15 cellular contexts compared by ENCODE assay signal in genomic region chr22:21948390-21948789, GRCh38. TPM values are rescaled to one million over a fixed set of nuclear protein-coding genes. Genes with fewer than 3 reads are reported as not detected.
DNase-seq lines count a peak whose midpoint lies in the region; ATAC-seq, FAIRE-seq and TF ChIP-seq lines count a peak whose summit lies in the region.
"Had no signal": no experiment of that assay in that cellular context is flagged by ENCODE, and none has a peak within 500 bp of the region (broad histone marks: within the 10 kb centered on the region; RNA-seq: fewer than 3 reads in every experiment).

No MANE protein-coding gene starts in this region.

- intact Hi-C loops in K562 (cut with micrococcal nuclease): no loop called here
- intact Hi-C loops in lower lobe of right lung (cut with DNase I): no loop called here

- H3K27ac ChIP-seq in HEK293 (ENCODE audit: extremely low read depth, low read depth, low read length) (no peak overlapping the region), K562 (ENCODE audit: extremely low read depth, low read depth, low read length) (peak overlapping the region; percentile 52; the same call in 2 of the 3 replicates), lower lobe of right lung (peak overlapping the region; percentile 94), temporal lobe (ENCODE audit: low read depth, low read length) (peak overlapping the region; percentile 61)

- DNase-seq in K562 (ENCODE audit: extremely low read depth in 1 of 4, low spot score in 3 of 4) (peak in 2 of 4 experiments; percentile 66 to 68), lower lobe of right lung (no peak), NCI-H2107 (lab: John Stamatoyannopoulos, UW) (no peak)
- DNase-seq in stimulated activated CD4-positive, alpha-beta T cell treated with anti-CD3 and anti-CD28 coated beads, Interleukin-1b, Interleukin-23, amount 100 ng/mL, for 48 hours: no peak
- DNase-seq: activated CD4-positive, alpha-beta T cell treated with anti-CD3 and anti-CD28 coated beads for 36 hours; activated CD8-positive, alpha-beta memory T cell treated with anti-CD3 and anti-CD28 coated beads, Interleukin-2, amount 50 U/mL, for 48 hours; activated naive CD4-positive, alpha-beta T cell treated with anti-CD3 and anti-CD28 coated beads for 36 hours; GF-D8; glutamatergic neuron; NCI-H748 treated with DMSO at 0.1 percent for 48 hours had no signal

- H3K4me2 ChIP-seq in K562 (ENCODE audit: insufficient read depth, low read length): peak overlapping the region; percentile 6; the same call in 1 of the 2 replicates

- H3K79me2 ChIP-seq in K562 (ENCODE audit: control insufficient read depth, insufficient read depth, low read length): peaks cover 46% of the 10 kb centered on the region

- TF ChIP-seq EP300 in K562 (IDR thresholded peaks at IDR 0.05; ENCODE audit: low read length): no peak

- POLR2A ChIA-PET in HEK293 (lab: Yijun Ruan, JAX) (no interaction called here), K562 (lab: Yijun Ruan, JAX) (interaction anchor here (0.6 to 42.4 kb wide), 23 partner anchors 17 to 1494 kb away, joined by 3 to 1041 read pairs (median 4); partner anchors contain the start of gene TOP3B)

- WGBS in K562 (ENCODE audit: insufficient coverage, low coverage, missing lambda C conversion rate): 59% methylated on average over 8 of the region's 8 CpGs

- H3K4me1 ChIP-seq in HEK293 (ENCODE audit: control insufficient read depth, insufficient read depth, low read length): no peaks in the 10 kb centered on the region
- H3K4me1 ChIP-seq in K562 (replicated peaks in 1 of 2; ENCODE audit: control insufficient read depth in 2 of 2, insufficient read depth in 2 of 2, low read length in 2 of 2): peaks cover 39 to 69% of the 10 kb centered on the region in 2 experiments
- peaks cover 88% of the 10 kb centered on the region for H3K4me1 ChIP-seq in lower lobe of right lung

- peaks cover 0 to 30% of the 10 kb centered on the region in 2 experiments; a peak in 1 of 3 replicates for H3K36me3 ChIP-seq in HEK293 (ENCODE audit: control insufficient read depth in 2 of 2, insufficient read depth in 1 of 2, low read length in 2 of 2)
- peaks cover 42% of the 10 kb centered on the region for H3K36me3 ChIP-seq in K562 (ENCODE audit: control insufficient read depth, insufficient read depth, low read length)
- peaks cover 21% of the 10 kb centered on the region for H3K36me3 ChIP-seq in lower lobe of right lung

- H3K4me3 ChIP-seq in HEK293 (ENCODE audit: low read depth, low read length) (no peak overlapping the region), K562 (no peak overlapping the region), lower lobe of right lung (no peak overlapping the region)

- no peaks in the 10 kb centered on the region for H3K27me3 ChIP-seq in K562 (ENCODE audit: control insufficient read depth in 2 of 2, insufficient read depth in 2 of 2, low read length in 2 of 2)
- no peaks in the 10 kb centered on the region for H3K27me3 ChIP-seq in lower lobe of right lung (ENCODE audit: low read depth)

- BruUV-seq in K562 (replicated peaks; lab: Mats Ljungman, UMichigan): no TSS peak

- no peak for TF ChIP-seq POLR2A in K562 (conservative IDR thresholded peaks at IDR 0.05)

- TF ChIP-seq CTCF in HEK293 (tag by site-specific recombination; IDR thresholded peaks at IDR 0.05) (no peak), K562 (IDR thresholded peaks at IDR 0.05 in 2 of 3, conservative IDR thresholded peaks at IDR 0.05 in 1 of 3; ENCODE audit: insufficient read depth in 2 of 3, low read depth in 1 of 3, low read length in 3 of 3) (no peak; a peak in 1 of 6 replicates), lower lobe of right lung (IDR thresholded peaks at IDR 0.05) (no peak)

- H3K9me3 ChIP-seq in HEK293 (ENCODE audit: control insufficient read depth, insufficient read depth, low read depth, low read length): no peaks in the 10 kb centered on the region
- H3K9me3 ChIP-seq in K562 (replicated peaks; ENCODE audit: control insufficient read depth, insufficient read depth, low read depth, low read length): peaks cover 6% of the 10 kb centered on the region
- H3K9me3 ChIP-seq in lower lobe of right lung: no peaks in the 10 kb centered on the region

- in situ Hi-C loops in K562 (cut with MboI): loop anchor here (5.0 to 25.0 kb wide), 4 partner anchors 236 to 811 kb away; partner anchors contain the start of gene HIC2

- ATAC-seq in K562: no peak
- no peak for ATAC-seq in lower lobe of right lung
- no peak for ATAC-seq in HG02970 (IDR thresholded peaks at IDR 0.05; ENCODE audit: low FRiP score, unreplicated experiment)
- ATAC-seq: activated CD4-positive, alpha-beta T cell treated with anti-CD3 and anti-CD28 coated beads for 36 hours; Panc1 had no signal

- CTCF ChIA-PET in HEK293 (lab: Yijun Ruan, JAX): interaction anchor here (0.6 to 8.2 kb wide), 4 partner anchors 9 to 1429 kb away, joined by 3 to 120 read pairs (median 4); no protein-coding TSS in a partner anchor
- CTCF ChIA-PET in K562 (lab: Yijun Ruan, JAX; ENCODE audit: low intra/inter-chr PET ratio): interaction anchor here (0.6 to 3.5 kb wide), 5 partner anchors 11 to 253 kb away, joined by 3 to 44 read pairs (median 3); no protein-coding TSS in a partner anchor

- H2AFZ ChIP-seq in K562 (ENCODE audit: low read depth, low read length): no peak overlapping the region

- H4K20me1 ChIP-seq in K562 (replicated peaks; ENCODE audit: control insufficient read depth, insufficient read depth, low read length): peaks cover 11% of the 10 kb centered on the region; the same call in 1 of the 2 replicates

- TF ChIP-seq RAD21 in K562 (CRISPR knock-in tag; conservative IDR thresholded peaks at IDR 0.05 in 1 of 2, IDR thresholded peaks at IDR 0.05 in 1 of 2): no peak

- H3K9me1 ChIP-seq in K562 (ENCODE audit: control insufficient read depth, insufficient read depth, low read length): peaks cover 18% of the 10 kb centered on the region

- no peak for FAIRE-seq in K562 (lab: Jason Lieb, UNC)
- FAIRE-seq: GM12891 had no signal

- H3K9ac ChIP-seq in K562 (ENCODE audit: insufficient read depth in 1 of 2, low read depth in 2 of 2, low read length in 2 of 2): peak overlapping the region; percentile 44 to 85

TF ChIP-seq in HEK293, 187 proteins besides CTCF, POLR2A, EP300 and RAD21 (continues in another document):
- no peak for TF ChIP-seq ZNF488 (tag by site-specific recombination; IDR thresholded peaks at IDR 0.05)

TF ChIP-seq in K562, 482 proteins besides CTCF, POLR2A, EP300 and RAD21 (continues in another document):
- TF ChIP-seq ZKSCAN1 (IDR thresholded peaks at IDR 0.05; ENCODE audit: low read depth, low read length) (0 out of 2 replicates have a peak, but pooled peaks have one; percentile 26), C11orf30 (IDR thresholded peaks at IDR 0.05; ENCODE audit: low read depth) (no peak)

RNA-seq across cellular contexts. Expression of gene PPM1F, which starts 4.3 kb away (rescaled TPM):
- 103 and 226 TPM in 2 replicates for total RNA-seq in K562 (2011; cell fraction: chromatin; rRNA removed; ENCODE audit: low replicate concordance)
- 122 and 135 TPM in 2 replicates for total RNA-seq in K562 (2011; cell fraction: nucleolus; rRNA removed)
- total RNA-seq in K562 (2011; cell fraction: nucleoplasm; rRNA removed): 120 and 153 TPM in 2 replicates
- 132 and 153 TPM in 2 replicates for total RNA-seq in K562 (2014; rRNA removed)
- 33.1 and 36.9 TPM in 2 replicates for total RNA-seq in K562 (2014; rRNA removed; fragmentation: Illumina TruSeq; extraction: Trizol)
- 74.6 and 75.0 TPM in 2 replicates for total RNA-seq in K562 (2015; rRNA removed; fragmentation: Illumina TruSeq; extraction: Trizol)
- 157 and 159 TPM in 2 replicates for total RNA-seq in K562 (2021)
- polyA plus RNA-seq in K562 (2011; rRNA removed): 64.0 and 73.1 TPM in 2 replicates
- polyA plus RNA-seq in K562 (2011; cell fraction: cytosol; rRNA removed): 74.8 and 124 TPM in 2 replicates
- 187 and 284 TPM in 2 replicates for polyA plus RNA-seq in K562 (2011; cell fraction: nucleus; rRNA removed)
- 81.6 and 118 TPM in 2 replicates for polyA plus RNA-seq in K562 (2012)
- polyA plus RNA-seq in K562 (2014; fragmentation: Illumina TruSeq; extraction: Trizol): 53.8 and 92.1 TPM in 2 replicates
- polyA plus RNA-seq in K562 (2014; fragmentation: Nextera tagmentation; extraction: Ambion mirVana): 1 to 10 TPM; 2.1 to 4.5 TPM
- polyA plus RNA-seq in K562 (2014; rRNA removed): 110 and 121 TPM in 2 replicates
- 29.5 and 43.3 TPM in 2 replicates for polyA minus RNA-seq in K562 (2011; rRNA and poly(A)+ RNA removed)
- 53.3 and 68.1 TPM in 2 replicates for polyA minus RNA-seq in K562 (2011; cell fraction: cytosol; rRNA and poly(A)+ RNA removed)
- polyA minus RNA-seq in K562 (2011; cell fraction: nucleus; rRNA and poly(A)+ RNA removed): 34.9 and 45.5 TPM in 2 replicates
- total RNA-seq in lower lobe of right lung: 51.0 TPM
- total RNA-seq in temporal lobe: 16.0 TPM

RNA-seq across cellular contexts. Expression of gene TOP3B, which starts 34.2 kb away (rescaled TPM):
- 654 and 1,271 TPM in 2 replicates for total RNA-seq in K562 (2011; cell fraction: chromatin; rRNA removed; ENCODE audit: low replicate concordance)
- 667 and 676 TPM in 2 replicates for total RNA-seq in K562 (2011; cell fraction: nucleolus; rRNA removed)
- total RNA-seq in K562 (2011; cell fraction: nucleoplasm; rRNA removed): 562 and 595 TPM in 2 replicates
- total RNA-seq in K562 (2014; rRNA removed) (168 and 209 TPM in 2 replicates), K562 (2014; rRNA removed; fragmentation: Illumina TruSeq; extraction: Trizol) (70.7 and 93.0 TPM in 2 replicates), K562 (2015; rRNA removed; fragmentation: Illumina TruSeq; extraction: Trizol) (132 and 135 TPM in 2 replicates), K562 (2021) (182 and 188 TPM in 2 replicates), lower lobe of right lung (32.1 TPM), temporal lobe (12.3 TPM)
- polyA plus RNA-seq in K562 (2011; rRNA removed) (77.5 and 115 TPM in 2 replicates), K562 (2014; fragmentation: Illumina TruSeq; extraction: Trizol) (112 and 123 TPM in 2 replicates), K562 (2014; fragmentation: Nextera tagmentation; extraction: Ambion mirVana) (10 to 100 TPM in 1 of 2 experiments, 1 to 10 TPM in 1; 3.0 to 11.5 TPM), K562 (2014; rRNA removed) (153 and 161 TPM in 2 replicates)
- 70.1 and 77.8 TPM in 2 replicates for polyA plus RNA-seq in K562 (2011; cell fraction: cytosol; rRNA removed)
- polyA plus RNA-seq in K562 (2011; cell fraction: nucleus; rRNA removed): 984 and 1,286 TPM in 2 replicates
- polyA plus RNA-seq in K562 (2012): 96.9 and 122 TPM in 2 replicates
- polyA minus RNA-seq in K562 (2011; rRNA and poly(A)+ RNA removed): 98.9 and 108 TPM in 2 replicates
- polyA minus RNA-seq in K562 (2011; cell fraction: cytosol; rRNA and poly(A)+ RNA removed): 76.3 and 79.3 TPM in 2 replicates
- polyA minus RNA-seq in K562 (2011; cell fraction: nucleus; rRNA and poly(A)+ RNA removed): 248 and 295 TPM in 2 replicates
